Comparison of ENCODE assay signal across 1 cellular context in the genomic region with DNA sequence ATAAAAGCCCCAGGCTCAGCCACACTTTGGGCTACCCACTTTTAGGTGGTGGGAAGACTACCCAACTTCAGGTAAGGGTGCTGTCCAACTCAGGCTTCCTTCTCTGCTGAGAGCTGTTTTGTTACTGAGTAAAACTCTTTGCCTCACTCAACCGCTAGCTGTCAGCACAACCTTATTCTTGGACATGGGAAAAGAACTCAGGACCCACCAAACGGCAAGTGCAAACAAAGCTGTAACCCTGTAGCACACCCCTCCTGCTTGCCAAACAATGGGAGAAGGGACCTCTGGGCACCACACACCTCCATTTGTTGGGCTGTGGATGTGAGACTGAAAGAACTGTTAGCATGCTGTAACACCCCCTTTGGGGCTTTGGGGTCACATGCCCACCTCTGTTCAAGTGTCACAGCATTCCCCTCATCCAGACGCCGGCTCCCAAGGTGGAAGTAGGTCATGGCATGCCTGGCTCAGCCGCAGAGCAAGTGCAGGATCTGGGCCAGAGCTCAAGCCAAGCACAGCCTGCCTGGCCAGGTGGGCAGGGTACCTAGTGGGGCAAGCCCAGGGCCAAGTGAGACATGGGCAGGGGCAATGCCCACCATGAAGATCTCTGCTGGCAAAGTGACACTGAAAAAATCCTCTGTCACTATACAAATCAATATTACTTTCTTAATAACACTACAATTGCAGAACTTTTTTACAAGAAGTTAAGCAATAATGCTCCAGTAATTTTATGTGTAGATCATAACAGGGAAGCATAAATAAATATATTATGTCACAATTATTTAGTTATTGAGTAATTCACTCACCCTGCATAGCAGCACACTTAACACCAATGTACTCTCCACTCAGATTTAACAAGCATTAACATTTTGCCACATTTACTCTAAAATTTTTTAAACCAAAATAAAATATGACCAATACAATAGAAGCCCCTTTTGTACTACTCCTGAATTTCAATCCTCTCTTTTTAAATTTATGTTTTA.
TF ChIP-seq lines count a peak whose summit lies in the region.

No MANE protein-coding gene starts in this region.

TF ChIP-seq in GM23338, 12 proteins besides CTCF, POLR2A, EP300 and RAD21 (continued from another document):
- TF ChIP-seq, protein P1, sequence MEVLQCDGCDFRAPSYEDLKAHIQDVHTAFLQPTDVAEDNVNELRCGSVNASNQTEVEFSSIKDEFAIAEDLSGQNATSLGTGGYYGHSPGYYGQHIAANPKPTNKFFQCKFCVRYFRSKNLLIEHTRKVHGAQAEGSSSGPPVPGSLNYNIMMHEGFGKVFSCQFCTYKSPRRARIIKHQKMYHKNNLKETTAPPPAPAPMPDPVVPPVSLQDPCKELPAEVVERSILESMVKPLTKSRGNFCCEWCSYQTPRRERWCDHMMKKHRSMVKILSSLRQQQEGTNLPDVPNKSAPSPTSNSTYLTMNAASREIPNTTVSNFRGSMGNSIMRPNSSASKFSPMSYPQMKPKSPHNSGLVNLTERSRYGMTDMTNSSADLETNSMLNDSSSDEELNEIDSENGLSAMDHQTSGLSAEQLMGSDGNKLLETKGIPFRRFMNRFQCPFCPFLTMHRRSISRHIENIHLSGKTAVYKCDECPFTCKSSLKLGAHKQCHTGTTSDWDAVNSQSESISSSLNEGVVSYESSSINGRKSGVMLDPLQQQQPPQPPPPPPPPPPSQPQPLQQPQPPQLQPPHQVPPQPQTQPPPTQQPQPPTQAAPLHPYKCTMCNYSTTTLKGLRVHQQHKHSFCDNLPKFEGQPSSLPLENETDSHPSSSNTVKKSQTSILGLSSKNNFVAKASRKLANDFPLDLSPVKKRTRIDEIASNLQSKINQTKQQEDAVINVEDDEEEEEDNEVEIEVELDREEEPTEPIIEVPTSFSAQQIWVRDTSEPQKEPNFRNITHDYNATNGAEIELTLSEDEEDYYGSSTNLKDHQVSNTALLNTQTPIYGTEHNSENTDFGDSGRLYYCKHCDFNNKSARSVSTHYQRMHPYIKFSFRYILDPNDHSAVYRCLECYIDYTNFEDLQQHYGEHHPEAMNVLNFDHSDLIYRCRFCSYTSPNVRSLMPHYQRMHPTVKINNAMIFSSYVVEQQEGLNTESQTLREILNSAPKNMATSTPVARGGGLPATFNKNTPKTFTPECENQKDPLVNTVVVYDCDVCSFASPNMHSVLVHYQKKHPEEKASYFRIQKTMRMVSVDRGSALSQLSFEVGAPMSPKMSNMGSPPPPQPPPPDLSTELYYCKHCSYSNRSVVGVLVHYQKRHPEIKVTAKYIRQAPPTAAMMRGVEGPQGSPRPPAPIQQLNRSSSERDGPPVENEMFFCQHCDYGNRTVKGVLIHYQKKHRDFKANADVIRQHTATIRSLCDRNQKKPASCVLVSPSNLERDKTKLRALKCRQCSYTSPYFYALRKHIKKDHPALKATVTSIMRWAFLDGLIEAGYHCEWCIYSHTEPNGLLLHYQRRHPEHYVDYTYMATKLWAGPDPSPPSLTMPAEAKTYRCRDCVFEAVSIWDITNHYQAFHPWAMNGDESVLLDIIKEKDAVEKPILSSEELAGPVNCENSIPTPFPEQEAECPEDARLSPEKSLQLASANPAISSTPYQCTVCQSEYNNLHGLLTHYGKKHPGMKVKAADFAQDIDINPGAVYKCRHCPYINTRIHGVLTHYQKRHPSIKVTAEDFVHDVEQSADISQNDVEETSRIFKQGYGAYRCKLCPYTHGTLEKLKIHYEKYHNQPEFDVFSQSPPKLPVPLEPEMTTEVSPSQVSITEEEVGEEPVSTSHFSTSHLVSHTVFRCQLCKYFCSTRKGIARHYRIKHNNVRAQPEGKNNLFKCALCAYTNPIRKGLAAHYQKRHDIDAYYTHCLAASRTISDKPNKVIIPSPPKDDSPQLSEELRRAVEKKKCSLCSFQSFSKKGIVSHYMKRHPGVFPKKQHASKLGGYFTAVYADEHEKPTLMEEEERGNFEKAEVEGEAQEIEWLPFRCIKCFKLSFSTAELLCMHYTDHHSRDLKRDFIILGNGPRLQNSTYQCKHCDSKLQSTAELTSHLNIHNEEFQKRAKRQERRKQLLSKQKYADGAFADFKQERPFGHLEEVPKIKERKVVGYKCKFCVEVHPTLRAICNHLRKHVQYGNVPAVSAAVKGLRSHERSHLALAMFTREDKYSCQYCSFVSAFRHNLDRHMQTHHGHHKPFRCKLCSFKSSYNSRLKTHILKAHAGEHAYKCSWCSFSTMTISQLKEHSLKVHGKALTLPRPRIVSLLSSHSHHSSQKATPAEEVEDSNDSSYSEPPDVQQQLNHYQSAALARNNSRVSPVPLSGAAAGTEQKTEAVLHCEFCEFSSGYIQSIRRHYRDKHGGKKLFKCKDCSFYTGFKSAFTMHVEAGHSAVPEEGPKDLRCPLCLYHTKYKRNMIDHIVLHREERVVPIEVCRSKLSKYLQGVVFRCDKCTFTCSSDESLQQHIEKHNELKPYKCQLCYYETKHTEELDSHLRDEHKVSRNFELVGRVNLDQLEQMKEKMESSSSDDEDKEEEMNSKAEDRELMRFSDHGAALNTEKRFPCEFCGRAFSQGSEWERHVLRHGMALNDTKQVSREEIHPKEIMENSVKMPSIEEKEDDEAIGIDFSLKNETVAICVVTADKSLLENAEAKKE (CRISPR knock-in tag; IDR thresholded peaks at IDR 0.05) = no peak
- TF ChIP-seq NANOG (IDR thresholded peaks at IDR 0.05; ENCODE audit: borderline replicate concordance) (no peak), ZNF331 (CRISPR knock-in tag; IDR thresholded peaks at IDR 0.05; ENCODE audit: low read depth) (no peak), ETS1 (IDR thresholded peaks at IDR 0.05) (no peak), ZNF114 (CRISPR knock-in tag; IDR thresholded peaks at IDR 0.05) (no peak)
